1 cellular context compared by ENCODE assay signal in the genomic region with DNA sequence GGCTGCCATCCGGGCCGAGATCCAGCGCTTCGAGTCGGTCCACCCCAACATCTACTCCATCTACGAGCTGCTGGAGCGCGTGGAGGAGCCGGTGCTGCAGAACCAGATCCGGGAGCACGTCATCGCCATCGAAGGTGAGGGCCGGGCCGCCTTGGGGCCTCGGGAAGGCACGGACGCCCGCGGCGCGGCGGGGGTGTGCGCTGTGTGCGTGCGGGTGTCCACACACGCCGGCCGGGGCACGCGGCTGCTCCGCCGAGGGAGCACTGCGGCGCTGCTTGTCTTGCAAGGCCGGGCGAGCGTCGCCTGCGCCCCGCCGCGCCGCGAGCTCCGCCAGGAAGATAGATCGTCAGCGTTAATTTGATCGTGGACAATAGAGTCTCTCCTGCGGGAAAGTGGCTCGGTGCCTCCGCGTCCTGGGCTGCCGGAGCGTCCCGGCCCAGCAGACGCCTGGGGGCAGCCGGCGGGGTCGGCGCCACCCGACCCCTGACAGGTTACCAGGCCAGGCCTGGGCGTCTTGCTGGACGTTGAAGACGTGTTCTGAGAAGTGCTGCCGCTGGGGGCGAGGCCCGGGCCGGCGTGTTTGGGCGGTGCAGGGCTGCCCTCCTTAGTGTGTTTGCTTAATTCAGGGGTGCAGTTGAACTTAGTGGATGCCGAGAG.
TF ChIP-seq lines count a peak whose summit lies in the region.

No MANE protein-coding gene starts in this region.

TF ChIP-seq in HepG2, 621 proteins besides CTCF, POLR2A, EP300 and RAD21 (continued from another document and continues in another):
- TF ChIP-seq, protein P1, sequence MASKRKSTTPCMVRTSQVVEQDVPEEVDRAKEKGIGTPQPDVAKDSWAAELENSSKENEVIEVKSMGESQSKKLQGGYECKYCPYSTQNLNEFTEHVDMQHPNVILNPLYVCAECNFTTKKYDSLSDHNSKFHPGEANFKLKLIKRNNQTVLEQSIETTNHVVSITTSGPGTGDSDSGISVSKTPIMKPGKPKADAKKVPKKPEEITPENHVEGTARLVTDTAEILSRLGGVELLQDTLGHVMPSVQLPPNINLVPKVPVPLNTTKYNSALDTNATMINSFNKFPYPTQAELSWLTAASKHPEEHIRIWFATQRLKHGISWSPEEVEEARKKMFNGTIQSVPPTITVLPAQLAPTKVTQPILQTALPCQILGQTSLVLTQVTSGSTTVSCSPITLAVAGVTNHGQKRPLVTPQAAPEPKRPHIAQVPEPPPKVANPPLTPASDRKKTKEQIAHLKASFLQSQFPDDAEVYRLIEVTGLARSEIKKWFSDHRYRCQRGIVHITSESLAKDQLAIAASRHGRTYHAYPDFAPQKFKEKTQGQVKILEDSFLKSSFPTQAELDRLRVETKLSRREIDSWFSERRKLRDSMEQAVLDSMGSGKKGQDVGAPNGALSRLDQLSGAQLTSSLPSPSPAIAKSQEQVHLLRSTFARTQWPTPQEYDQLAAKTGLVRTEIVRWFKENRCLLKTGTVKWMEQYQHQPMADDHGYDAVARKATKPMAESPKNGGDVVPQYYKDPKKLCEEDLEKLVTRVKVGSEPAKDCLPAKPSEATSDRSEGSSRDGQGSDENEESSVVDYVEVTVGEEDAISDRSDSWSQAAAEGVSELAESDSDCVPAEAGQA (IDR thresholded peaks at IDR 0.05; ENCODE audit: low read depth) = no peak
- TF ChIP-seq, protein P1 (CRISPR knock-in tag; IDR thresholded peaks at IDR 0.05; ENCODE audit: borderline replicate concordance) = 0 out of 2 replicates have a peak, but pooled peaks have one; percentile 29
- TF ChIP-seq DNMT1 (CRISPR knock-in tag; IDR thresholded peaks at IDR 0.05) (no peak), NFKBIZ (CRISPR knock-in tag; IDR thresholded peaks at IDR 0.05) (no peak), SRSF9 (IDR thresholded peaks at IDR 0.05; ENCODE audit: borderline replicate concordance, insufficient read depth, low read depth, low read length, poor library complexity, severe bottlenecking) (no peak), ZNF207 (IDR thresholded peaks at IDR 0.05; ENCODE audit: borderline replicate concordance) (no peak), SRSF1 (optimal IDR thresholded peaks at IDR 0.05; ENCODE audit: low read depth, low read length) (no peak), ZNF44 (CRISPR knock-in tag; IDR thresholded peaks at IDR 0.05) (no peak), ZFP90 (CRISPR knock-in tag; IDR thresholded peaks at IDR 0.05; ENCODE audit: borderline replicate concordance) (no peak; the same call in 1 of the 2 replicates), ZNF607 (CRISPR knock-in tag; IDR thresholded peaks at IDR 0.05; ENCODE audit: borderline replicate concordance) (no peak), HNRNPL (IDR thresholded peaks at IDR 0.05; ENCODE audit: low read depth, low read length) (no peak), ZNF460 (CRISPR knock-in tag; IDR thresholded peaks at IDR 0.05; ENCODE audit: borderline replicate concordance) (no peak), U2AF1 (optimal IDR thresholded peaks at IDR 0.05; ENCODE audit: low read depth, low read length) (no peak), YY1 (IDR thresholded peaks at IDR 0.05; ENCODE audit: insufficient read depth, insufficient replicate concordance, low read depth, low read length) (no peak), ZNF556 (CRISPR knock-in tag; IDR thresholded peaks at IDR 0.05; ENCODE audit: borderline replicate concordance) (no peak; the same call in 1 of the 2 replicates), ETV5 (CRISPR knock-in tag; IDR thresholded peaks at IDR 0.05; ENCODE audit: borderline replicate concordance) (no peak), KLF16 (CRISPR knock-in tag; IDR thresholded peaks at IDR 0.05) (0 out of 4 replicates have a peak, but pooled peaks of 1 of the 2 experiments have one; percentile 13), MED13 (CRISPR knock-in tag; IDR thresholded peaks at IDR 0.05) (0 out of 2 replicates have a peak, but pooled peaks have one; percentile 44), EEA1 (CRISPR knock-in tag; IDR thresholded peaks at IDR 0.05; ENCODE audit: borderline replicate concordance) (0 out of 2 replicates have a peak, but pooled peaks have one; percentile 23), ZSCAN30 (CRISPR knock-in tag; IDR thresholded peaks at IDR 0.05) (no peak), ZNF33A (CRISPR knock-in tag; IDR thresholded peaks at IDR 0.05; ENCODE audit: borderline replicate concordance) (no peak)
- TF ChIP-seq, protein P2, sequence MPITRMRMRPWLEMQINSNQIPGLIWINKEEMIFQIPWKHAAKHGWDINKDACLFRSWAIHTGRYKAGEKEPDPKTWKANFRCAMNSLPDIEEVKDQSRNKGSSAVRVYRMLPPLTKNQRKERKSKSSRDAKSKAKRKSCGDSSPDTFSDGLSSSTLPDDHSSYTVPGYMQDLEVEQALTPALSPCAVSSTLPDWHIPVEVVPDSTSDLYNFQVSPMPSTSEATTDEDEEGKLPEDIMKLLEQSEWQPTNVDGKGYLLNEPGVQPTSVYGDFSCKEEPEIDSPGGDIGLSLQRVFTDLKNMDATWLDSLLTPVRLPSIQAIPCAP (CRISPR knock-in tag; IDR thresholded peaks at IDR 0.05; ENCODE audit: low read depth) = no peak
- TF ChIP-seq, protein P3, sequence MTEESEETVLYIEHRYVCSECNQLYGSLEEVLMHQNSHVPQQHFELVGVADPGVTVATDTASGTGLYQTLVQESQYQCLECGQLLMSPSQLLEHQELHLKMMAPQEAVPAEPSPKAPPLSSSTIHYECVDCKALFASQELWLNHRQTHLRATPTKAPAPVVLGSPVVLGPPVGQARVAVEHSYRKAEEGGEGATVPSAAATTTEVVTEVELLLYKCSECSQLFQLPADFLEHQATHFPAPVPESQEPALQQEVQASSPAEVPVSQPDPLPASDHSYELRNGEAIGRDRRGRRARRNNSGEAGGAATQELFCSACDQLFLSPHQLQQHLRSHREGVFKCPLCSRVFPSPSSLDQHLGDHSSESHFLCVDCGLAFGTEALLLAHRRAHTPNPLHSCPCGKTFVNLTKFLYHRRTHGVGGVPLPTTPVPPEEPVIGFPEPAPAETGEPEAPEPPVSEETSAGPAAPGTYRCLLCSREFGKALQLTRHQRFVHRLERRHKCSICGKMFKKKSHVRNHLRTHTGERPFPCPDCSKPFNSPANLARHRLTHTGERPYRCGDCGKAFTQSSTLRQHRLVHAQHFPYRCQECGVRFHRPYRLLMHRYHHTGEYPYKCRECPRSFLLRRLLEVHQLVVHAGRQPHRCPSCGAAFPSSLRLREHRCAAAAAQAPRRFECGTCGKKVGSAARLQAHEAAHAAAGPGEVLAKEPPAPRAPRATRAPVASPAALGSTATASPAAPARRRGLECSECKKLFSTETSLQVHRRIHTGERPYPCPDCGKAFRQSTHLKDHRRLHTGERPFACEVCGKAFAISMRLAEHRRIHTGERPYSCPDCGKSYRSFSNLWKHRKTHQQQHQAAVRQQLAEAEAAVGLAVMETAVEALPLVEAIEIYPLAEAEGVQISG (CRISPR knock-in tag; IDR thresholded peaks at IDR 0.05) = peak; percentile 71
- TF ChIP-seq, protein P4, sequence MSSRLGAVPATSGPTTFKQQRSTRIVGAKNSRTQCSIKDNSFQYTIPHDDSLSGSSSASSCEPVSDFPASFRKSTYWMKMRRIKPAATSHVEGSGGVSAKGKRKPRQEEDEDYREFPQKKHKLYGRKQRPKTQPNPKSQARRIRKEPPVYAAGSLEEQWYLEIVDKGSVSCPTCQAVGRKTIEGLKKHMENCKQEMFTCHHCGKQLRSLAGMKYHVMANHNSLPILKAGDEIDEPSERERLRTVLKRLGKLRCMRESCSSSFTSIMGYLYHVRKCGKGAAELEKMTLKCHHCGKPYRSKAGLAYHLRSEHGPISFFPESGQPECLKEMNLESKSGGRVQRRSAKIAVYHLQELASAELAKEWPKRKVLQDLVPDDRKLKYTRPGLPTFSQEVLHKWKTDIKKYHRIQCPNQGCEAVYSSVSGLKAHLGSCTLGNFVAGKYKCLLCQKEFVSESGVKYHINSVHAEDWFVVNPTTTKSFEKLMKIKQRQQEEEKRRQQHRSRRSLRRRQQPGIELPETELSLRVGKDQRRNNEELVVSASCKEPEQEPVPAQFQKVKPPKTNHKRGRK (CRISPR knock-in tag; IDR thresholded peaks at IDR 0.05) = no peak
- TF ChIP-seq, protein P5, sequence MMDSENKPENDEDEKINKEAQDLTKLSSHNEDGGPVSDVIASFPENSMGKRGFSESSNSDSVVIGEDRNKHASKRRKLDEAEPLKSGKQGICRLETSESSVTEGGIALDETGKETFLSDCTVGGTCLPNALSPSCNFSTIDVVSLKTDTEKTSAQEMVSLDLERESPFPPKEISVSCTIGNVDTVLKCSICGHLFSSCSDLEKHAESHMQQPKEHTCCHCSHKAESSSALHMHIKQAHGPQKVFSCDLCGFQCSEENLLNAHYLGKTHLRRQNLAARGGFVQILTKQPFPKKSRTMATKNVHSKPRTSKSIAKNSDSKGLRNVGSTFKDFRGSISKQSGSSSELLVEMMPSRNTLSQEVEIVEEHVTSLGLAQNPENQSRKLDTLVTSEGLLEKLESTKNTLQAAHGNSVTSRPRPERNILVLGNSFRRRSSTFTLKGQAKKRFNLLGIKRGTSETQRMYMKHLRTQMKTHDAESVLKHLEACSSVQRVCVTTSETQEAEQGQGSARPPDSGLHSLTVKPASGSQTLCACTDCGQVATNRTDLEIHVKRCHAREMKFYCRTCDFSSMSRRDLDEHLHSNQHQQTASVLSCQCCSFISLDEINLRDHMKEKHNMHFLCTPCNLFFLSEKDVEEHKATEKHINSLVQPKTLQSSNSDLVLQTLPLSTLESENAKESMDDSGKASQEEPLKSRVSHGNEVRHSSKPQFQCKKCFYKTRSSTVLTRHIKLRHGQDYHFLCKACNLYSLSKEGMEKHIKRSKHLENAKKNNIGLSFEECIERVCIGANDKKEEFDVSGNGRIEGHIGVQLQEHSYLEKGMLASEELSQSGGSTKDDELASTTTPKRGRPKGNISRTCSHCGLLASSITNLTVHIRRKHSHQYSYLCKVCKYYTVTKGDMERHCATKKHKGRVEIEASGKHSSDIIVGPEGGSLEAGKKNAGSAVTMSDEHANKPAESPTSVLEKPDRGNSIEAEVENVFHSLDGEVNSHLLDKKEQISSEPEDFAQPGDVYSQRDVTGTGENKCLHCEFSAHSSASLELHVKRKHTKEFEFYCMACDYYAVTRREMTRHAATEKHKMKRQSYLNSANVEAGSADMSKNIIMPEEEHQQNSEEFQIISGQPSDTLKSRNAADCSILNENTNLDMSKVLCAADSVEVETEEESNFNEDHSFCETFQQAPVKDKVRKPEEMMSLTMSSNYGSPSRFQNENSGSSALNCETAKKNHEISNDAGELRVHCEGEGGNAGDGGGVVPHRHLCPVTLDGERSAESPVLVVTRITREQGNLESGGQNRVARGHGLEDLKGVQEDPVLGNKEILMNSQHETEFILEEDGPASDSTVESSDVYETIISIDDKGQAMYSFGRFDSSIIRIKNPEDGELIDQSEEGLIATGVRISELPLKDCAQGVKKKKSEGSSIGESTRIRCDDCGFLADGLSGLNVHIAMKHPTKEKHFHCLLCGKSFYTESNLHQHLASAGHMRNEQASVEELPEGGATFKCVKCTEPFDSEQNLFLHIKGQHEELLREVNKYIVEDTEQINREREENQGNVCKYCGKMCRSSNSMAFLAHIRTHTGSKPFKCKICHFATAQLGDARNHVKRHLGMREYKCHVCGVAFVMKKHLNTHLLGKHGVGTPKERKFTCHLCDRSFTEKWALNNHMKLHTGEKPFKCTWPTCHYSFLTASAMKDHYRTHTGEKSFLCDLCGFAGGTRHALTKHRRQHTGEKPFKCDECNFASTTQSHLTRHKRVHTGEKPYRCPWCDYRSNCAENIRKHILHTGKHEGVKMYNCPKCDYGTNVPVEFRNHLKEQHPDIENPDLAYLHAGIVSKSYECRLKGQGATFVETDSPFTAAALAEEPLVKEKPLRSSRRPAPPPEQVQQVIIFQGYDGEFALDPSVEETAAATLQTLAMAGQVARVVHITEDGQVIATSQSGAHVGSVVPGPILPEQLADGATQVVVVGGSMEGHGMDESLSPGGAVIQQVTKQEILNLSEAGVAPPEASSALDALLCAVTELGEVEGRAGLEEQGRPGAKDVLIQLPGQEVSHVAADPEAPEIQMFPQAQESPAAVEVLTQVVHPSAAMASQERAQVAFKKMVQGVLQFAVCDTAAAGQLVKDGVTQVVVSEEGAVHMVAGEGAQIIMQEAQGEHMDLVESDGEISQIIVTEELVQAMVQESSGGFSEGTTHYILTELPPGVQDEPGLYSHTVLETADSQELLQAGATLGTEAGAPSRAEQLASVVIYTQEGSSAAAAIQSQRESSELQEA (CRISPR knock-in tag; IDR thresholded peaks at IDR 0.05; ENCODE audit: not compliant biosample characterization) = no peak
- TF ChIP-seq, protein P6, sequence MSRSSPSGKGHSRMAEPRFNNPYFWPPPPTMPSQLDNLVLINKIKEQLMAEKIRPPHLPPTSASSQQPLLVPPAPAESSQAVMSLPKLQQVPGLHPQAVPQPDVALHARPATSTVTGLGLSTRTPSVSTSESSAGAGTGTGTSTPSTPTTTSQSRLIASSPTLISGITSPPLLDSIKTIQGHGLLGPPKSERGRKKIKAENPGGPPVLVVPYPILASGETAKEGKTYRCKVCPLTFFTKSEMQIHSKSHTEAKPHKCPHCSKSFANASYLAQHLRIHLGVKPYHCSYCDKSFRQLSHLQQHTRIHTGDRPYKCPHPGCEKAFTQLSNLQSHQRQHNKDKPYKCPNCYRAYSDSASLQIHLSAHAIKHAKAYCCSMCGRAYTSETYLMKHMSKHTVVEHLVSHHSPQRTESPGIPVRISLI (CRISPR knock-in tag; IDR thresholded peaks at IDR 0.05; ENCODE audit: borderline replicate concordance) = no peak
- TF ChIP-seq, protein P7, sequence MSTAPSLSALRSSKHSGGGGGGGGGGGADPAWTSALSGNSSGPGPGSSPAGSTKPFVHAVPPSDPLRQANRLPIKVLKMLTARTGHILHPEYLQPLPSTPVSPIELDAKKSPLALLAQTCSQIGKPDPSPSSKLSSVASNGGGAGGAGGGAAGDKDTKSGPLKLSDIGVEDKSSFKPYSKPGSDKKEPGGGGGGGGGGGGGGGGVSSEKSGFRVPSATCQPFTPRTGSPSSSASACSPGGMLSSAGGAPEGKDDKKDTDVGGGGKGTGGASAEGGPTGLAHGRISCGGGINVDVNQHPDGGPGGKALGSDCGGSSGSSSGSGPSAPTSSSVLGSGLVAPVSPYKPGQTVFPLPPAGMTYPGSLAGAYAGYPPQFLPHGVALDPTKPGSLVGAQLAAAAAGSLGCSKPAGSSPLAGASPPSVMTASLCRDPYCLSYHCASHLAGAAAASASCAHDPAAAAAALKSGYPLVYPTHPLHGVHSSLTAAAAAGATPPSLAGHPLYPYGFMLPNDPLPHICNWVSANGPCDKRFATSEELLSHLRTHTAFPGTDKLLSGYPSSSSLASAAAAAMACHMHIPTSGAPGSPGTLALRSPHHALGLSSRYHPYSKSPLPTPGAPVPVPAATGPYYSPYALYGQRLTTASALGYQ (CRISPR knock-in tag; IDR thresholded peaks at IDR 0.05) = no peak
